8 cellular contexts compared by ENCODE assay signal in genomic region chr1:244834596-244835275, GRCh38. TPM values are rescaled to one million over a fixed set of nuclear protein-coding genes. Genes with fewer than 3 reads are reported as not detected.
DNase-seq lines count a peak whose midpoint lies in the region; ATAC-seq and TF ChIP-seq lines count a peak whose summit lies in the region.

No MANE protein-coding gene starts in this region.

- peak overlapping the region; percentile 99 for H3K27ac ChIP-seq in BLaER1
- peak overlapping the region; percentile 98 for H3K27ac ChIP-seq in mesenchymal stem cell (ENCODE audit: low read length, poor library complexity, severe bottlenecking)

- H3K4me1 ChIP-seq in BLaER1 (peaks cover 61% of the 10 kb centered on the region), mesenchymal stem cell (ENCODE audit: control insufficient read depth, insufficient read depth, low read depth, low read length) (no peaks in the 10 kb centered on the region)

- H2BK5ac ChIP-seq in mesenchymal stem cell (ENCODE audit: low read depth, low read length, poor library complexity, severe bottlenecking), result peak overlapping the region; percentile 97

- H2AFZ ChIP-seq in mesenchymal stem cell (ENCODE audit: low read depth, low read length), result peak overlapping the region; percentile 77

- H3K18ac ChIP-seq in mesenchymal stem cell (ENCODE audit: low read depth in 1 of 2, low read length in 2 of 2), result peak overlapping the region; percentile 94 to 100

- no peak overlapping the region for H2BK12ac ChIP-seq in mesenchymal stem cell (ENCODE audit: low read length in 2 of 2)

- H3K4me2 ChIP-seq in BLaER1 (peak overlapping the region; percentile 85), mesenchymal stem cell (ENCODE audit: low read length, poor library complexity, severe bottlenecking) (peak overlapping the region; percentile 77)

- H3K4ac ChIP-seq in mesenchymal stem cell (ENCODE audit: low read depth in 1 of 2, low read length in 2 of 2), result peak overlapping the region; percentile 73 to 97

- H3K27me3 ChIP-seq in BLaER1 (no peaks in the 10 kb centered on the region), mesenchymal stem cell (ENCODE audit: control insufficient read depth in 1 of 2, insufficient read depth in 1 of 2, low read length in 2 of 2) (no peaks in the 10 kb centered on the region)

- H2AK5ac ChIP-seq in mesenchymal stem cell (ENCODE audit: low read length, severe bottlenecking), result peak overlapping the region; percentile 40

- H3K9me3 ChIP-seq in BLaER1, result no peaks in the 10 kb centered on the region
- no peaks in the 10 kb centered on the region for H3K9me3 ChIP-seq in mesenchymal stem cell (ENCODE audit: control insufficient read depth, low read length)

- peak overlapping the region; percentile 98 for H3K9ac ChIP-seq in BLaER1
- H3K9ac ChIP-seq in mesenchymal stem cell (ENCODE audit: low read length), result peak overlapping the region; percentile 98

- H3K4me1 Mint-ChIP-seq in activated CD4-positive, alpha-beta T cell treated with anti-CD3 and anti-CD28 coated beads, Interleukin-2, amount 10 ng/mL, durations not matched to agents 7 days and 5 days, result peaks cover 46% of the 10 kb centered on the region

- no peaks in the 10 kb centered on the region for H3K9me3 Mint-ChIP-seq in activated CD4-positive, alpha-beta T cell treated with anti-CD3 and anti-CD28 coated beads, Interleukin-2, amount 10 ng/mL, durations not matched to agents 7 days and 5 days

- H3K36me3 ChIP-seq in BLaER1 (peaks cover 13% of the 10 kb centered on the region; the same call in 1 of the 2 replicates), mesenchymal stem cell (ENCODE audit: control insufficient read depth in 1 of 2, insufficient read depth in 2 of 2, low read depth in 1 of 2, low read length in 2 of 2) (peaks cover 4 to 23% of the 10 kb centered on the region in 2 experiments)

- H3K79me1 ChIP-seq in mesenchymal stem cell (replicated peaks; ENCODE audit: low read length, poor library complexity, severe bottlenecking), result peaks cover 1% of the 10 kb centered on the region

- H3K27me3 Mint-ChIP-seq in activated CD4-positive, alpha-beta T cell treated with anti-CD3 and anti-CD28 coated beads, Interleukin-2, amount 10 ng/mL, durations not matched to agents 7 days and 5 days, result no peaks in the 10 kb centered on the region

- DNase-seq in NCI-H526 (lab: John Stamatoyannopoulos, UW), result peak; percentile 84 to 93
- DNase-seq in activated CD4-positive, alpha-beta T cell treated with anti-CD3 and anti-CD28 coated beads, Interleukin-2, amount 10 ng/mL, durations not matched to agents 7 days and 5 days, result peak; percentile 91
- peak; percentile 92 for DNase-seq in dermis blood vessel endothelial cell
- peak; percentile 97 for DNase-seq in mesenchymal stem cell
- peak; percentile 79 to 86 for DNase-seq in stimulated activated CD8-positive, alpha-beta memory T cell treated with anti-CD3 and anti-CD28 coated beads, Interleukin-15, amount 100 ng/mL, for 4 hours (ENCODE audit: low read depth in 2 of 2)

- H4K20me1 ChIP-seq in BLaER1, result peaks cover 27% of the 10 kb centered on the region

- peak overlapping the region; percentile 100 for H3K27ac Mint-ChIP-seq in activated CD4-positive, alpha-beta T cell treated with anti-CD3 and anti-CD28 coated beads, Interleukin-2, amount 10 ng/mL, durations not matched to agents 7 days and 5 days

- H2BK15ac ChIP-seq in mesenchymal stem cell (ENCODE audit: low read depth, poor library complexity, severe bottlenecking), result peak overlapping the region; percentile 49

- POLR2A ChIA-PET in activated CD4-positive, alpha-beta T cell treated with anti-CD3 and anti-CD28 coated beads, Interleukin-2, amount 10 ng/mL, durations not matched to agents 7 days and 5 days (lab: Charles Lee), result interaction anchor here (0.6 to 1.8 kb wide), 6 partner anchors 12 to 135 kb away, joined by 3 to 9 read pairs (median 4); partner anchors contain the start of gene HNRNPU

- H3K4me3 Mint-ChIP-seq in activated CD4-positive, alpha-beta T cell treated with anti-CD3 and anti-CD28 coated beads, Interleukin-2, amount 10 ng/mL, durations not matched to agents 7 days and 5 days, result peak overlapping the region; percentile 84

- ATAC-seq in HG03378 (IDR thresholded peaks at IDR 0.05; ENCODE audit: unreplicated experiment), result peak; percentile 61

- TF ChIP-seq POLR2A in GM19193 (IDR thresholded peaks at IDR 0.05; ENCODE audit: extremely low read depth, insufficient read depth, insufficient read length), result peak; percentile 84

- H3K4me3 ChIP-seq in BLaER1 (peak overlapping the region; percentile 82), mesenchymal stem cell (ENCODE audit: insufficient read depth in 1 of 2, low read depth in 1 of 2, low read length in 2 of 2) (peak overlapping the region; percentile 87 to 90)

- CTCF ChIA-PET in activated CD4-positive, alpha-beta T cell treated with anti-CD3 and anti-CD28 coated beads, Interleukin-2, amount 10 ng/mL, durations not matched to agents 7 days and 5 days (lab: Charles Lee), result interaction anchor here (1.4 to 10.5 kb wide), 5 partner anchors 15 to 231 kb away, joined by 3 to 76 read pairs (median 6); partner anchors contain the start of gene HNRNPU

- peak overlapping the region in 1 of 2 experiments; percentile 78 for H3K14ac ChIP-seq in mesenchymal stem cell (ENCODE audit: low read length in 2 of 2)

- H3K36me3 Mint-ChIP-seq in activated CD4-positive, alpha-beta T cell treated with anti-CD3 and anti-CD28 coated beads, Interleukin-2, amount 10 ng/mL, durations not matched to agents 7 days and 5 days (ENCODE audit: low read depth), result peaks cover 32% of the 10 kb centered on the region

- H4K91ac ChIP-seq in mesenchymal stem cell (ENCODE audit: low read length), result peak overlapping the region; percentile 91

- no peak overlapping the region for H3K23ac ChIP-seq in mesenchymal stem cell (ENCODE audit: low read length in 2 of 2)

- under 1% methylated on average over 39 of the region's 49 CpGs for WGBS in mesenchymal stem cell

- H4K8ac ChIP-seq in mesenchymal stem cell (ENCODE audit: low read length), result peak overlapping the region; percentile 99

- H2BK120ac ChIP-seq in mesenchymal stem cell (ENCODE audit: low read depth, low read length), result peak overlapping the region; percentile 95

RNA-seq across cellular contexts. Expression of gene COX20, which starts 0.7 kb away (rescaled TPM):
- total RNA-seq in activated CD4-positive, alpha-beta T cell treated with anti-CD3 and anti-CD28 coated beads, Interleukin-2, amount 10 ng/mL, durations not matched to agents 7 days and 5 days, result 10 to 100 TPM; 29.8 to 32.9 TPM
- 16.8 and 33.0 TPM in 2 replicates for total RNA-seq in dermis blood vessel endothelial cell
- polyA plus RNA-seq in mesenchymal stem cell (2013, experiment 1 of 2), result 70.6 TPM
- 71.2 TPM for polyA plus RNA-seq in mesenchymal stem cell (2013, experiment 2 of 2)

RNA-seq across cellular contexts. Expression of gene HNRNPU, which starts 29.6 kb away (rescaled TPM):
- 100 to 1,000 TPM; 425 to 469 TPM for total RNA-seq in activated CD4-positive, alpha-beta T cell treated with anti-CD3 and anti-CD28 coated beads, Interleukin-2, amount 10 ng/mL, durations not matched to agents 7 days and 5 days
- 395 and 520 TPM in 2 replicates for total RNA-seq in dermis blood vessel endothelial cell
- polyA plus RNA-seq in mesenchymal stem cell (2013, experiment 1 of 2), result 184 TPM
- polyA plus RNA-seq in mesenchymal stem cell (2013, experiment 2 of 2), result 179 TPM

Comparison
In these comparisons a context has a peak if more than half of its experiments do, and no peak if none do; other contexts are left out.
1. Peak in every context shown above with its lines: DNase-seq, ATAC-seq, H3K4me3 ChIP-seq and H3K27ac ChIP-seq.